ENCODE assay signal across 18 cellular contexts in the genomic region with DNA sequence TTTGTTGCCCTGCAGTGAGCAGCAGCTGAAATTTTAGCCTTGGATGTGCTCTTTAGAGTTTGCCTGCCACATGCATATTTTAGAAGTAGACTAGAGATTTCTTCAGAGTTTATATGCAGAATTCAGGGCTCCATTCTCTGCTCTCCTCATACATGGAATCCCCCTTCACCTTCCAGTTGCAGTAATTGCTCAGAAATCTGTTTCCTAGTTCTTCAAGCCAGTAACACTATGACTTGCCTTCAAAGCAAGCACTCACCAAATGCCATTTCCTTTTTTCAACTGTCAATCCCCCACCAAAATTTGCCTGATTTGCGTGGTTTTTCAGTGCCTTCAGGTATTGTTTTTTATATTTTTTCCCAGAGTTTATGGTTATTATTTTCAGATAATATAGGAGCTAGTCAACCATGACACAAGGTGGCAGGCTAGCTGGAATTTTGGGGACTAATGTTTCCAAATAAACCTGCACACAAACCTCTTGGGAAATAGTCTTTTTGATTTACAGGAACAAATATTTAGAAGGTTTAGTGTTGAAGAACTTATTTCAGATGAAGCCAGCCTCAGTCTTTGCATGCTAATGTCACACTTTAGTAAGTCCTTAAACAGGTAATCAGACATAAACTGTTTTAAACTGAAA.
"Had no signal": no experiment of that assay in that cellular context is flagged by ENCODE, and none has a peak within 500 bp of the region (broad histone marks: within the 10 kb centered on the region; RNA-seq: fewer than 3 reads in every experiment).

No MANE protein-coding gene starts in this region.

- H3K4me1 ChIP-seq: ascending aorta, colonic mucosa, parathyroid adenoma, sigmoid colon, tibial artery had no signal

- ATAC-seq: activated T-cell treated with anti-CD3 and anti-CD28 coated beads, Interleukin-2, amount 50 U/mL, for 72 hours; left cardiac atrium; natural killer cell treated with Interleukin-12 subunit alpha and Interleukin-12 subunit beta and Interleukin-15 and Interleukin-18, amount 100 ng/mL, for 72 hours had no signal

- DNase-seq: activated CD4-positive, alpha-beta T cell treated with anti-CD3 and anti-CD28 coated beads for 1 hour; activated effector memory CD4-positive, alpha-beta T cell treated with anti-CD3 and anti-CD28 coated beads, Interleukin-2, amount 50 U/mL, for 16 hours; activated T-cell treated with anti-CD3 and anti-CD28 coated beads, Interleukin-2, amount 50 U/mL, for 72 hours; colonic mucosa; endodermal cell; foreskin fibroblast; hippocampal formation; left cardiac atrium; sigmoid colon; stimulated activated CD4-positive, alpha-beta T cell treated with anti-CD3 and anti-CD28 coated beads, Interleukin-4, amount 100 ng/mL, for 4 hours; stimulated activated naive CD4-positive, alpha-beta T cell; tibial artery had no signal

- H3K27me3 ChIP-seq: ascending aorta, colonic mucosa, sigmoid colon, tibial artery had no signal

- H3K27ac ChIP-seq: ascending aorta, colonic mucosa, epithelial cell of prostate, parathyroid adenoma, sigmoid colon, tibial artery, VCaP had no signal

- H3K9me3 ChIP-seq: ascending aorta, colonic mucosa, tibial artery had no signal

- H3K4me3 ChIP-seq: ascending aorta, colonic mucosa, lung, sigmoid colon, tibial artery had no signal

- H3K36me3 ChIP-seq: ascending aorta, colonic mucosa, sigmoid colon, tibial artery had no signal
